Comparison of ENCODE assay signal across 10 cellular contexts in genomic region chr20:63934271-63935068, GRCh38. TPM values are rescaled to one million over a fixed set of nuclear protein-coding genes. Genes with fewer than 3 reads are reported as not detected.
A peak's percentile ranks its signal among the peaks of the same experiment; 100 is the strongest.
DNase-seq lines count a peak whose midpoint lies in the region; TF ChIP-seq lines count a peak whose summit lies in the region.
"Had no signal": no experiment of that assay in that cellular context is flagged by ENCODE, and none has a peak within 500 bp of the region (broad histone marks: within the 10 kb centered on the region; RNA-seq: fewer than 3 reads in every experiment).

No MANE protein-coding gene starts in this region.

- H3K4me1 ChIP-seq in colonic mucosa: no peaks in the 10 kb centered on the region
- H3K4me1 ChIP-seq: body of pancreas had no signal

- H3K9ac ChIP-seq in colonic mucosa (ENCODE audit: low read depth in 2 of 2, low read length in 2 of 2): no peak overlapping the region

- H3K27me3 ChIP-seq in colonic mucosa: no peaks in the 10 kb centered on the region
- H3K27me3 ChIP-seq: body of pancreas had no signal

- DNase-seq in RWPE1 (ENCODE audit: low spot score) (no peak), fibroblast of pulmonary artery (ENCODE audit: low read depth) (no peak), retinal pigment epithelial cell (ENCODE audit: low read depth) (no peak), colonic mucosa (no peak), caudate nucleus (lab: John Stamatoyannopoulos, UW) (no peak), NCI-H1930 (lab: John Stamatoyannopoulos, UW) (no peak)
- DNase-seq: GDM1, NCI-H2171 had no signal

- H3K4me3 ChIP-seq in fibroblast of pulmonary artery (replicated peaks; ENCODE audit: low read depth, low read length) (no peak overlapping the region), retinal pigment epithelial cell (ENCODE audit: low read length) (no peak overlapping the region), colonic mucosa (no peak overlapping the region)
- H3K4me3 ChIP-seq: body of pancreas had no signal

- POLR2A ChIA-PET in RWPE1 (lab: Yijun Ruan, JAX; ENCODE audit: low non-redundant PET): no interaction called here

- CTCF ChIA-PET in RWPE1 (lab: Yijun Ruan, JAX): interaction anchor here (0.6 to 1.0 kb wide), 2 partner anchors 9 to 1077 kb away, joined by 4 to 6 read pairs; no protein-coding TSS in a partner anchor

- peaks cover 7% of the 10 kb centered on the region for H3K36me3 ChIP-seq in colonic mucosa

- H3K27ac ChIP-seq in RWPE1 (peak overlapping the region; percentile 91), colonic mucosa (no peak overlapping the region), caudate nucleus (ENCODE audit: low read depth, low read length) (no peak overlapping the region)
- H3K27ac ChIP-seq: body of pancreas had no signal

- TF ChIP-seq CTCF in GM12874 (IDR thresholded peaks at IDR 0.05; ENCODE audit: insufficient read depth, low read depth, low read length) (0 out of 2 replicates have a peak, but pooled peaks have one; percentile 19), RWPE1 (conservative IDR thresholded peaks at IDR 0.05; ENCODE audit: low read depth) (no peak; the same call in 1 of the 2 replicates), fibroblast of pulmonary artery (IDR thresholded peaks at IDR 0.05; ENCODE audit: low read length, missing control alignments) (peak; percentile 32), retinal pigment epithelial cell (conservative IDR thresholded peaks at IDR 0.05; ENCODE audit: low read depth, low read length) (peak; percentile 62), colonic mucosa (IDR thresholded peaks at IDR 0.05) (no peak)

- H3K9me3 ChIP-seq in colonic mucosa: no peaks in the 10 kb centered on the region
- H3K9me3 ChIP-seq: body of pancreas had no signal

- intact Hi-C loops in colonic mucosa (cut with DNase I): no loop called here

RNA-seq across cellular contexts. Expression of gene UCKL1, which starts 21.7 kb away (rescaled TPM):
- 10 to 100 TPM; 33.6 to 49.5 TPM for total RNA-seq in colonic mucosa

RNA-seq across cellular contexts. Expression of gene ZNF512B, which starts 35.3 kb away (rescaled TPM):
- total RNA-seq in colonic mucosa: 1 to 10 TPM; 1.9 TPM

RNA-seq across cellular contexts. Expression of gene DNAJC5, which starts 39.5 kb away (rescaled TPM):
- total RNA-seq in colonic mucosa: 10 to 100 TPM; 58.9 to 63.9 TPM

RNA-seq across cellular contexts. Expression of gene SAMD10, which starts 45.0 kb away (rescaled TPM):
- total RNA-seq in colonic mucosa: 1 to 10 TPM; 6.1 to 6.4 TPM

RNA-seq across cellular contexts. Expression of gene PRPF6, which starts 46.5 kb away (rescaled TPM):
- 10 to 100 TPM; 53.0 to 68.6 TPM for total RNA-seq in colonic mucosa

Comparison
In these comparisons a context has a peak if more than half of its experiments do, and no peak if none do; other contexts are left out.
1. CTCF ChIP-seq: peak in GM12874 (single experiment), fibroblast of pulmonary artery (single experiment) and retinal pigment epithelial cell (single experiment); none in RWPE1 (single experiment) and colonic mucosa (single experiment).